Comparison of ENCODE assay signal across 19 cellular contexts in the genomic region with DNA sequence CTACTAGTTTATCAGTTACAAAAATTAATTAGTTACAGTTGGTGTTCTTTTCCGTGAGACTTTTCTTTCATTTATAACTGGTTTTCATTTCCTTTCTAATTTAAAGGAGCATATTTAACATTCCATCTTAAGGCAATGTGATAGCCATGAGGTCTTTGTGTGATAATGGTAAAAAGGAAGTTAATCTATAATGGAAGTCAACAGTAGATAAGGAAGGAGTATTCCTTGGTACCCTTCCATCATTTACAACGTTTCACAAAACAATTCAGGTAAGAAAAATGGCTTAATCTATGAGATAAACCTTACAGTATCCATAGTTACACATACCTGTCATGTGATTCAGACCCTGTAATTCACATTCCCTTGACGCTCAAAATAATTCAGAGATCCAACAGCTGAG.
DNase-seq lines count a peak whose midpoint lies in the region; ATAC-seq and TF ChIP-seq lines count a peak whose summit lies in the region.
"Had no signal": no experiment of that assay in that cellular context is flagged by ENCODE, and none has a peak within 500 bp of the region (broad histone marks: within the 10 kb centered on the region; RNA-seq: fewer than 3 reads in every experiment).

No MANE protein-coding gene starts in this region.

- H3K9me3 ChIP-seq in Caco-2 (0 out of 2 replicates have a peak, but pooled peaks cover 7% of the 10 kb centered on the region), body of pancreas (no peaks in the 10 kb centered on the region)
- H3K9me3 ChIP-seq: A549, BE2C, BLaER1 had no signal

- H2BK120ac ChIP-seq in mesendoderm (ENCODE audit: low read depth, low read length) = no peak overlapping the region

- TF ChIP-seq CTCF in Caco-2 (IDR thresholded peaks at IDR 0.05; ENCODE audit: insufficient read depth in 1 of 2, low read depth in 1 of 2, low read length in 1 of 2, severe bottlenecking in 1 of 2, unreplicated experiment in 1 of 2) (no peak), body of pancreas (IDR thresholded peaks at IDR 0.05) (no peak)

- H4K8ac ChIP-seq in mesendoderm (ENCODE audit: low read depth, low read length) = no peak overlapping the region

- H3K4me1 ChIP-seq in Caco-2 = peaks cover 23% of the 10 kb centered on the region
- no peaks in the 10 kb centered on the region for H3K4me1 ChIP-seq in body of pancreas
- H3K4me1 ChIP-seq in mesendoderm (ENCODE audit: control insufficient read depth, low read depth, low read length) = no peaks in the 10 kb centered on the region
- H3K4me1 ChIP-seq: A549, BE2C, BLaER1 had no signal

- no peaks in the 10 kb centered on the region for H3K79me1 ChIP-seq in mesendoderm (ENCODE audit: low read length)

- no peak overlapping the region for H2BK15ac ChIP-seq in mesendoderm (replicated peaks; ENCODE audit: low read depth)

- H3K23ac ChIP-seq in mesendoderm (ENCODE audit: low read length) = no peak overlapping the region

- H3K27me3 ChIP-seq in Caco-2 (replicated peaks; ENCODE audit: control insufficient read depth, insufficient read depth, low read length) = no peaks in the 10 kb centered on the region
- H3K27me3 ChIP-seq in body of pancreas = no peaks in the 10 kb centered on the region
- no peaks in the 10 kb centered on the region for H3K27me3 ChIP-seq in mesendoderm (ENCODE audit: insufficient read depth, low read length, poor library complexity)
- H3K27me3 ChIP-seq: BE2C, BLaER1 had no signal

- no peak overlapping the region for H2BK5ac ChIP-seq in mesendoderm (ENCODE audit: low read length)

- no TSS peak for BruUV-seq in Caco-2 (replicated peaks; lab: Mats Ljungman, UMichigan)

- H3K9me3 Mint-ChIP-seq in Caco-2 (ENCODE audit: unreplicated experiment) = peaks cover 54% of the 10 kb centered on the region
- H3K9me3 Mint-ChIP-seq: CD4-positive, alpha-beta T cell; CD8-positive, alpha-beta T cell had no signal

- peak; percentile 50 for ATAC-seq in body of pancreas
- ATAC-seq in HG02588 (IDR thresholded peaks at IDR 0.05; ENCODE audit: unreplicated experiment) = no peak
- ATAC-seq in GM19397 (IDR thresholded peaks at IDR 0.05; ENCODE audit: unreplicated experiment) = no peak
- ATAC-seq: A549; CD8-positive, alpha-beta T cell; GM12878 had no signal

- H3K79me2 ChIP-seq in mesendoderm (ENCODE audit: control insufficient read depth, insufficient read depth, low read length) = no peaks in the 10 kb centered on the region

- H2AK5ac ChIP-seq in mesendoderm (ENCODE audit: low read length) = no peak overlapping the region

- H3K27ac ChIP-seq in body of pancreas (no peak overlapping the region), mesendoderm (ENCODE audit: low read depth, low read length) (no peak overlapping the region)
- H3K27ac ChIP-seq: 22Rv1, A549, BLaER1 had no signal

- H3K18ac ChIP-seq in mesendoderm (ENCODE audit: low read length) = no peak overlapping the region

- DNase-seq in Caco-2 (peak in 1 of 2 experiments; percentile 5), NCI-H226 (peak; percentile 59), body of pancreas (no peak), mesendoderm (peak; percentile 7), AG08395 (ENCODE audit: low spot score) (no peak)
- DNase-seq in stimulated activated naive CD4-positive, alpha-beta T cell (lab: John Stamatoyannopoulos, UW) = no peak
- DNase-seq: BE2C; C1 segment of cervical spinal cord; CD4-positive, alpha-beta T cell; CD8-positive, alpha-beta T cell; DND-41; EL; GDM1 had no signal

- H3K36me3 ChIP-seq in Caco-2 (ENCODE audit: control insufficient read depth, insufficient read depth, low read length) (no peaks in the 10 kb centered on the region), body of pancreas (replicated peaks in 1 of 2; ENCODE audit: insufficient read depth in 1 of 2, low read depth in 2 of 2) (no peaks in the 10 kb centered on the region), mesendoderm (ENCODE audit: control insufficient read depth, insufficient read depth, low read length) (no peaks in the 10 kb centered on the region)
- H3K36me3 ChIP-seq: BE2C, BLaER1 had no signal

- CTCF ChIA-PET in Caco-2 (lab: Charles Lee) = no interaction called here

- H3K4ac ChIP-seq in mesendoderm (ENCODE audit: low read depth, low read length) = no peak overlapping the region

- no peaks in the 10 kb centered on the region for H3K27me3 Mint-ChIP-seq in Caco-2 (ENCODE audit: insufficient read depth, unreplicated experiment)
- H3K27me3 Mint-ChIP-seq: CD4-positive, alpha-beta T cell had no signal

- H3K36me3 Mint-ChIP-seq in Caco-2 (ENCODE audit: insufficient read depth, unreplicated experiment) = no peaks in the 10 kb centered on the region
- H3K36me3 Mint-ChIP-seq: CD8-positive, alpha-beta T cell had no signal

- peak overlapping the region; percentile 91 for H3K27ac Mint-ChIP-seq in Caco-2 (ENCODE audit: unreplicated experiment)
- H3K27ac Mint-ChIP-seq: CD4-positive, alpha-beta T cell; CD8-positive, alpha-beta T cell had no signal

- H4K5ac ChIP-seq in mesendoderm (ENCODE audit: low read length) = no peak overlapping the region

- TF ChIP-seq POLR2A in body of pancreas (IDR thresholded peaks at IDR 0.05) = no peak

- intact Hi-C loops in Caco-2 (cut with micrococcal nuclease; ENCODE audit: unreplicated experiment) (loop anchor here (1.0 kb wide), 1 partner anchor 73 kb away; no protein-coding TSS in a partner anchor), body of pancreas (cut with DNase I) (no loop called here)

- POLR2A ChIA-PET in Caco-2 (lab: Charles Lee) = no interaction called here

- WGBS in body of pancreas, 2 donors = 19 to 22% methylated on average over 3 of the region's 3 CpGs
- no CpG with 5 or more reads among the region's 3 CpGs for WGBS in mesendoderm (ENCODE audit: extremely low coverage, insufficient coverage, low lambda C conversion rate)

- no peak overlapping the region for H3K9ac ChIP-seq in mesendoderm (ENCODE audit: low read length)
- H3K9ac ChIP-seq: BLaER1 had no signal

- H3K4me3 Mint-ChIP-seq in Caco-2 (ENCODE audit: unreplicated experiment) = no peak overlapping the region
- H3K4me3 Mint-ChIP-seq: CD4-positive, alpha-beta T cell; CD8-positive, alpha-beta T cell had no signal

- no peak overlapping the region for H3K4me3 ChIP-seq in Caco-2 (ENCODE audit: low read depth, low read length)
- H3K4me3 ChIP-seq in body of pancreas = no peak overlapping the region
- H3K4me3 ChIP-seq in mesendoderm (ENCODE audit: low read length) = no peak overlapping the region
- H3K4me3 ChIP-seq: A549, BLaER1, GM12878 had no signal

- no peak overlapping the region for H3K56ac ChIP-seq in mesendoderm (ENCODE audit: low read length)

- H3K4me2 ChIP-seq in mesendoderm (ENCODE audit: low read length) = no peak overlapping the region
- H3K4me2 ChIP-seq: A549, BLaER1 had no signal

- H3K4me1 Mint-ChIP-seq in Caco-2 (ENCODE audit: low read depth, unreplicated experiment) = peaks cover 11% of the 10 kb centered on the region

Comparison
In these comparisons a context has a peak if more than half of its experiments do, and no peak if none do; other contexts are left out.
1. DNase-seq: peak in NCI-H226 (single experiment) and mesendoderm (single experiment); none in body of pancreas (0 of 4), AG08395 (single experiment) and stimulated activated naive CD4-positive, alpha-beta T cell (0 of 6).